ENCODE assay signal across 13 cellular contexts in genomic region chr10:30056767-30057355, GRCh38. TPM values are rescaled to one million over a fixed set of nuclear protein-coding genes. Genes with fewer than 3 reads are reported as not detected.
A peak's percentile ranks its signal among the peaks of the same experiment; 100 is the strongest.
DNase-seq lines count a peak whose midpoint lies in the region; ATAC-seq and TF ChIP-seq lines count a peak whose summit lies in the region.
"Had no signal": no experiment of that assay in that cellular context is flagged by ENCODE, and none has a peak within 500 bp of the region (broad histone marks: within the 10 kb centered on the region; RNA-seq: fewer than 3 reads in every experiment).

No MANE protein-coding gene starts in this region.

- H3K36me3 ChIP-seq in ACC112 (ENCODE audit: insufficient read depth, low read length) = no peaks in the 10 kb centered on the region
- peaks cover 3% of the 10 kb centered on the region; the same call in 1 of the 2 replicates for H3K36me3 ChIP-seq in MG63
- H3K36me3 ChIP-seq in esophagus muscularis mucosa = peaks cover 0 to 4% (median 2%) of the 10 kb centered on the region in 4 donors
- H3K36me3 ChIP-seq: BLaER1 treated with 17β-estradiol and CSF1 and Interleukin-3, amounts not matched to agents 10 nM and 100 nM had no signal

- H3K4me3 ChIP-seq in ACC112 (ENCODE audit: low read depth, low read length) = peak overlapping the region; percentile 85
- peak overlapping the region; percentile 60 for H3K4me3 ChIP-seq in MG63
- peak overlapping the region in 3 of 4 donors; percentile 75 to 94 (median 90) for H3K4me3 ChIP-seq in esophagus muscularis mucosa
- H3K4me3 ChIP-seq: BLaER1 treated with 17β-estradiol and CSF1 and Interleukin-3, amounts not matched to agents 10 nM and 100 nM had no signal

- no peak overlapping the region for H3K4me3 Mint-ChIP-seq in osteocyte (ENCODE audit: unreplicated experiment)
- H3K4me3 Mint-ChIP-seq in activated CD8-positive, alpha-beta T cell treated with anti-CD3 and anti-CD28 coated beads, Interleukin-2, amount 10 ng/mL, durations not matched to agents 7 days and 5 days = no peak overlapping the region
- H3K4me3 Mint-ChIP-seq: activated CD8-positive, alpha-beta memory T cell treated with anti-CD3 and anti-CD28 coated beads, Interleukin-2, amount 10 ng/mL, durations not matched to agents 7 days and 5 days had no signal

- no peak for TF ChIP-seq POLR2A in esophagus muscularis mucosa (IDR thresholded peaks at IDR 0.05; ENCODE audit: low read depth)

- H3K36me3 Mint-ChIP-seq in osteocyte (ENCODE audit: unreplicated experiment) = no peaks in the 10 kb centered on the region
- no peaks in the 10 kb centered on the region for H3K36me3 Mint-ChIP-seq in activated CD8-positive, alpha-beta T cell treated with anti-CD3 and anti-CD28 coated beads, Interleukin-2, amount 10 ng/mL, durations not matched to agents 7 days and 5 days (ENCODE audit: low read depth)

- no peaks in the 10 kb centered on the region for H3K27me3 ChIP-seq in ACC112 (ENCODE audit: insufficient read depth, low read length)
- H3K27me3 ChIP-seq in MG63 = no peaks in the 10 kb centered on the region
- no peaks in the 10 kb centered on the region for H3K27me3 ChIP-seq in esophagus muscularis mucosa

- H3K4me1 Mint-ChIP-seq in osteocyte (ENCODE audit: unreplicated experiment) = peaks cover 34% of the 10 kb centered on the region
- peaks cover 4% of the 10 kb centered on the region for H3K4me1 Mint-ChIP-seq in activated CD8-positive, alpha-beta T cell treated with anti-CD3 and anti-CD28 coated beads, Interleukin-2, amount 10 ng/mL, durations not matched to agents 7 days and 5 days (ENCODE audit: low read depth)

- DNase-seq in MG63 (no peak), esophagus muscularis mucosa (ENCODE audit: extremely low spot score) (no peak), osteocyte (ENCODE audit: extremely low spot score, unreplicated experiment) (no peak), NOMO-1 (lab: John Stamatoyannopoulos, UW; ENCODE audit: unreplicated experiment in 2 of 2) (no peak), ureter (ENCODE audit: low spot score) (no peak)
- DNase-seq in activated naive CD4-positive, alpha-beta T cell (lab: John Stamatoyannopoulos, UW) = no peak
- no peak for DNase-seq in activated CD8-positive, alpha-beta T cell treated with anti-CD3 and anti-CD28 coated beads, Interleukin-2, amount 10 ng/mL, durations not matched to agents 7 days and 5 days
- DNase-seq: activated CD8-positive, alpha-beta memory T cell treated with anti-CD3 and anti-CD28 coated beads, Interleukin-2, amount 10 ng/mL, durations not matched to agents 7 days and 5 days; caudate nucleus; stimulated activated CD4-positive, alpha-beta T cell treated with anti-CD3 and anti-CD28 coated beads, Interleukin-2, amount 100 ng/mL, for 48 hours had no signal

- TF ChIP-seq CTCF in esophagus muscularis mucosa (IDR thresholded peaks at IDR 0.05) (no peak), osteocyte (IDR thresholded peaks at IDR 0.05) (no peak)

- intact Hi-C loops in esophagus muscularis mucosa (cut with DNase I) = no loop called here

- H3K27me3 Mint-ChIP-seq in osteocyte (ENCODE audit: unreplicated experiment) = peaks cover 9% of the 10 kb centered on the region
- H3K27me3 Mint-ChIP-seq in activated CD8-positive, alpha-beta T cell treated with anti-CD3 and anti-CD28 coated beads, Interleukin-2, amount 10 ng/mL, durations not matched to agents 7 days and 5 days (ENCODE audit: low read depth) = peaks cover 61% of the 10 kb centered on the region

- H3K79me2 ChIP-seq in ACC112 (ENCODE audit: control insufficient read depth, insufficient read depth, low read length, unreplicated experiment) = peaks cover 21% of the 10 kb centered on the region

- ATAC-seq in activated CD8-positive, alpha-beta T cell treated with anti-CD3 and anti-CD28 coated beads, Interleukin-2, amount 10 ng/mL, durations not matched to agents 7 days and 5 days = no peak
- ATAC-seq: activated CD8-positive, alpha-beta memory T cell treated with anti-CD3 and anti-CD28 coated beads, Interleukin-2, amount 10 ng/mL, durations not matched to agents 7 days and 5 days had no signal

- TF ChIP-seq EP300 in esophagus muscularis mucosa (IDR thresholded peaks at IDR 0.05) = no peak

- H3K9me3 Mint-ChIP-seq in osteocyte (ENCODE audit: unreplicated experiment) = no peaks in the 10 kb centered on the region
- H3K9me3 Mint-ChIP-seq in activated CD8-positive, alpha-beta T cell treated with anti-CD3 and anti-CD28 coated beads, Interleukin-2, amount 10 ng/mL, durations not matched to agents 7 days and 5 days (ENCODE audit: insufficient read depth) = no peaks in the 10 kb centered on the region

- H2AFZ ChIP-seq in ACC112 (ENCODE audit: low read length, unreplicated experiment) = peak overlapping the region; percentile 78

- 59% methylated on average over 4 of the region's 4 CpGs for WGBS in esophagus muscularis mucosa

- H3K4me1 ChIP-seq in ACC112 (ENCODE audit: control insufficient read depth, insufficient read depth, low read length, unreplicated experiment) = peaks cover 42% of the 10 kb centered on the region
- peaks cover 19 to 56% (median 53%) of the 10 kb centered on the region in 4 donors for H3K4me1 ChIP-seq in esophagus muscularis mucosa

- POLR2A ChIA-PET in activated CD8-positive, alpha-beta T cell treated with anti-CD3 and anti-CD28 coated beads, Interleukin-2, amount 10 ng/mL, durations not matched to agents 7 days and 5 days (lab: Charles Lee) = no interaction called here

- peak overlapping the region; percentile 47 for H3K27ac Mint-ChIP-seq in osteocyte (ENCODE audit: unreplicated experiment)
- H3K27ac Mint-ChIP-seq in activated CD8-positive, alpha-beta T cell treated with anti-CD3 and anti-CD28 coated beads, Interleukin-2, amount 10 ng/mL, durations not matched to agents 7 days and 5 days = no peak overlapping the region
- H3K27ac Mint-ChIP-seq: activated CD8-positive, alpha-beta memory T cell treated with anti-CD3 and anti-CD28 coated beads, Interleukin-2, amount 10 ng/mL, durations not matched to agents 7 days and 5 days had no signal

- no peaks in the 10 kb centered on the region for H3K9me3 ChIP-seq in MG63
- no peaks in the 10 kb centered on the region for H3K9me3 ChIP-seq in esophagus muscularis mucosa
- H3K9me3 ChIP-seq: BLaER1 treated with 17β-estradiol and CSF1 and Interleukin-3, amounts not matched to agents 10 nM and 100 nM had no signal

- CTCF ChIA-PET in activated CD8-positive, alpha-beta T cell treated with anti-CD3 and anti-CD28 coated beads, Interleukin-2, amount 10 ng/mL, durations not matched to agents 7 days and 5 days (lab: Charles Lee) = no interaction called here

- H3K27ac ChIP-seq in ACC112 (ENCODE audit: low read depth, low read length) (peak overlapping the region; percentile 55), esophagus muscularis mucosa (replicated peaks in 1 of 4) (peak overlapping the region; percentile 86 to 90 (median 88))
- H3K27ac ChIP-seq: BLaER1 treated with 17β-estradiol and CSF1 and Interleukin-3, amounts not matched to agents 10 nM and 100 nM had no signal

RNA-seq across cellular contexts. Expression of gene JCAD, which starts 2.5 kb away (rescaled TPM):
- total RNA-seq in MG63 (2014; rRNA removed; shearing (Covaris generic); ENCODE audit: low replicate concordance) = 4.6 and 5.8 TPM in 2 replicates
- total RNA-seq in esophagus muscularis mucosa (10 to 100 TPM; 33.6 to 65.2 (median 53.3) TPM), osteocyte (7.5 and 7.7 TPM in 2 replicates), ureter (22.7 TPM)
- total RNA-seq in activated CD8-positive, alpha-beta T cell treated with anti-CD3 and anti-CD28 coated beads, Interleukin-2, amount 10 ng/mL, durations not matched to agents 7 days and 5 days = under 1 TPM; 0.05 to 0.08 TPM
- total RNA-seq: M059J had no signal
